In the genomic region with DNA sequence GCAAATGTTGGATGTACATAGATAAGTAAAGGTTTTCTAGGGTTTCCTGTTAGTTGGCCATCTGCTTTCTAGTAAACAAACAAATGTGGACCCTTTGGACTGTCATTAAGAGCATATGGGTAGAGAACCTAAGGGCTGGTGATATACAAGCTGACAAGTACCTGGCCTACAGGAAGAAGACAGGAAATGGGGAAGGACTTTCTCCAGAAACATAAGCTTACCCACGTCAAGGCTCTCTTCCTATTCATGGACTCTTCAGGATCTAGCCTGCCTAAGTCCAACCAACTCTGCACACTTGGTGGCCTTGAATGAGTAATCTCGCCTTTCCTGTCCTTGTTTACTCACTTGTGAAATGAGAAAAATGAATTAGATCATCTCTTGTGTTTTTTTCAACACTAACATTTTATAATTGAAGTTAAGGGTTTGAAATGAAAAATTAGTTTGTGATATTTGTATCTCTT, we compare ENCODE assay signal across 2 cellular contexts.
TF ChIP-seq lines count a peak whose summit lies in the region.

No MANE protein-coding gene starts in this region.

TF ChIP-seq in SK-N-SH, 30 proteins besides CTCF, POLR2A, EP300 and RAD21 (continued from another document):
- TF ChIP-seq SIN3A (IDR thresholded peaks at IDR 0.05; ENCODE audit: borderline replicate concordance, low read depth, low read length) (no peak), TEAD4 (IDR thresholded peaks at IDR 0.05; ENCODE audit: borderline replicate concordance, insufficient read depth) (no peak), NFIC (IDR thresholded peaks at IDR 0.05; ENCODE audit: borderline replicate concordance) (no peak), FOXM1 (IDR thresholded peaks at IDR 0.05; ENCODE audit: low read depth) (no peak), ELF1 (IDR thresholded peaks at IDR 0.05) (no peak), TAF1 (IDR thresholded peaks at IDR 0.05; ENCODE audit: borderline replicate concordance, low read depth, low read length) (no peak)
- TF ChIP-seq, protein P1, sequence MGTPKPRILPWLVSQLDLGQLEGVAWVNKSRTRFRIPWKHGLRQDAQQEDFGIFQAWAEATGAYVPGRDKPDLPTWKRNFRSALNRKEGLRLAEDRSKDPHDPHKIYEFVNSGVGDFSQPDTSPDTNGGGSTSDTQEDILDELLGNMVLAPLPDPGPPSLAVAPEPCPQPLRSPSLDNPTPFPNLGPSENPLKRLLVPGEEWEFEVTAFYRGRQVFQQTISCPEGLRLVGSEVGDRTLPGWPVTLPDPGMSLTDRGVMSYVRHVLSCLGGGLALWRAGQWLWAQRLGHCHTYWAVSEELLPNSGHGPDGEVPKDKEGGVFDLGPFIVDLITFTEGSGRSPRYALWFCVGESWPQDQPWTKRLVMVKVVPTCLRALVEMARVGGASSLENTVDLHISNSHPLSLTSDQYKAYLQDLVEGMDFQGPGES (IDR thresholded peaks at IDR 0.05; ENCODE audit: low read depth, low read length), result no peak
- TF ChIP-seq, protein P2, sequence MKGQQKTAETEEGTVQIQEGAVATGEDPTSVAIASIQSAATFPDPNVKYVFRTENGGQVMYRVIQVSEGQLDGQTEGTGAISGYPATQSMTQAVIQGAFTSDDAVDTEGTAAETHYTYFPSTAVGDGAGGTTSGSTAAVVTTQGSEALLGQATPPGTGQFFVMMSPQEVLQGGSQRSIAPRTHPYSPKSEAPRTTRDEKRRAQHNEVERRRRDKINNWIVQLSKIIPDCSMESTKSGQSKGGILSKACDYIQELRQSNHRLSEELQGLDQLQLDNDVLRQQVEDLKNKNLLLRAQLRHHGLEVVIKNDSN (IDR thresholded peaks at IDR 0.05; ENCODE audit: borderline replicate concordance, low read depth), result no peak

TF ChIP-seq in SK-N-SH treated with all-trans-retinoic acid at 6 μM for 48 hours, 23 proteins besides CTCF, POLR2A, EP300 and RAD21 (continued from another document):
- TF ChIP-seq, protein P3, sequence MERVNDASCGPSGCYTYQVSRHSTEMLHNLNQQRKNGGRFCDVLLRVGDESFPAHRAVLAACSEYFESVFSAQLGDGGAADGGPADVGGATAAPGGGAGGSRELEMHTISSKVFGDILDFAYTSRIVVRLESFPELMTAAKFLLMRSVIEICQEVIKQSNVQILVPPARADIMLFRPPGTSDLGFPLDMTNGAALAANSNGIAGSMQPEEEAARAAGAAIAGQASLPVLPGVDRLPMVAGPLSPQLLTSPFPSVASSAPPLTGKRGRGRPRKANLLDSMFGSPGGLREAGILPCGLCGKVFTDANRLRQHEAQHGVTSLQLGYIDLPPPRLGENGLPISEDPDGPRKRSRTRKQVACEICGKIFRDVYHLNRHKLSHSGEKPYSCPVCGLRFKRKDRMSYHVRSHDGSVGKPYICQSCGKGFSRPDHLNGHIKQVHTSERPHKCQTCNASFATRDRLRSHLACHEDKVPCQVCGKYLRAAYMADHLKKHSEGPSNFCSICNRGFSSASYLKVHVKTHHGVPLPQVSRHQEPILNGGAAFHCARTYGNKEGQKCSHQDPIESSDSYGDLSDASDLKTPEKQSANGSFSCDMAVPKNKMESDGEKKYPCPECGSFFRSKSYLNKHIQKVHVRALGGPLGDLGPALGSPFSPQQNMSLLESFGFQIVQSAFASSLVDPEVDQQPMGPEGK (CRISPR knock-in tag; IDR thresholded peaks at IDR 0.05; ENCODE audit: borderline replicate concordance), result no peak
TF ChIP-seq in SK-N-SH treated with all-trans-retinoic acid at 6 μM for 48 hours: peak in this region for 0.
